ENCODE assay signal across 16 cellular contexts in genomic region chr6:7262746-7263335, GRCh38. TPM values are rescaled to one million over a fixed set of nuclear protein-coding genes. Genes with fewer than 3 reads are reported as not detected.
DNase-seq lines count a peak whose midpoint lies in the region; ATAC-seq and TF ChIP-seq lines count a peak whose summit lies in the region.
"Had no signal": no experiment of that assay in that cellular context is flagged by ENCODE, and none has a peak within 500 bp of the region (broad histone marks: within the 10 kb centered on the region; RNA-seq: fewer than 3 reads in every experiment).

No MANE protein-coding gene starts in this region.

- no peaks in the 10 kb centered on the region for H4K20me1 ChIP-seq in BLaER1 treated with 17β-estradiol and CSF1 and Interleukin-3, amounts not matched to agents 10 nM and 100 nM
- H4K20me1 ChIP-seq in osteoblast (ENCODE audit: insufficient read depth, low read length) = no peaks in the 10 kb centered on the region

- intact Hi-C loops in upper lobe of right lung (cut with DNase I) = no loop called here

- peaks cover 6% of the 10 kb centered on the region for H3K36me3 Mint-ChIP-seq in endothelial cell (ENCODE audit: low read depth, unreplicated experiment)

- peak; percentile 28 for DNase-seq in D341Med (ENCODE audit: low spot score)
- DNase-seq in endothelial cell (ENCODE audit: low spot score) = no peak
- peak; percentile 48 for DNase-seq in osteoblast (ENCODE audit: insufficient read length, low spot score, missing footprints)
- DNase-seq in DMS79 (lab: John Stamatoyannopoulos, UW) = no peak
- DNase-seq in upper lobe of right lung = no peak
- DNase-seq: activated CD4-positive, alpha-beta T cell treated with anti-CD3 and anti-CD28 coated beads, Interleukin-2, amount 50 U/mL, for 1 hour; foreskin melanocyte; kidney glomerular epithelial cell; midbrain; NCI-H1930; stimulated activated naive CD4-positive, alpha-beta T cell treated with Interleukin-2 at 50 U/mL for 16 hours had no signal

- no peak overlapping the region for H3K27ac Mint-ChIP-seq in endothelial cell (ENCODE audit: unreplicated experiment)

- no peak overlapping the region for H3K9ac ChIP-seq in BLaER1 treated with 17β-estradiol and CSF1 and Interleukin-3, amounts not matched to agents 10 nM and 100 nM

- H3K4me3 Mint-ChIP-seq in endothelial cell (ENCODE audit: unreplicated experiment) = peak overlapping the region; percentile 90

- peaks cover 8% of the 10 kb centered on the region for H3K4me1 Mint-ChIP-seq in endothelial cell (ENCODE audit: unreplicated experiment)

- TF ChIP-seq CTCF in endothelial cell (IDR thresholded peaks at IDR 0.05; ENCODE audit: unreplicated experiment) = no peak
- no peak for TF ChIP-seq CTCF in osteoblast (IDR thresholded peaks at IDR 0.05; ENCODE audit: extremely low read depth, low read depth, low read length)
- no peak for TF ChIP-seq CTCF in upper lobe of right lung (IDR thresholded peaks at IDR 0.05)

- H3K4me1 ChIP-seq in BLaER1 treated with 17β-estradiol and CSF1 and Interleukin-3, amounts not matched to agents 10 nM and 100 nM = peaks cover 54 to 98% (median 77%) of the 10 kb centered on the region in 10 experiments
- H3K4me1 ChIP-seq in osteoblast (ENCODE audit: insufficient read depth, low read length) = peaks cover 9% of the 10 kb centered on the region
- H3K4me1 ChIP-seq in upper lobe of right lung = peaks cover 7% of the 10 kb centered on the region

- H3K27ac ChIP-seq in BLaER1 treated with 17β-estradiol and CSF1 and Interleukin-3, amounts not matched to agents 10 nM and 100 nM = peak overlapping the region in 6 of 11 experiments; percentile 4 to 92 (median 72); a peak in 10 of 22 replicates
- H3K27ac ChIP-seq in osteoblast (ENCODE audit: low read depth, low read length) = no peak overlapping the region
- no peak overlapping the region for H3K27ac ChIP-seq in upper lobe of right lung

- peak overlapping the region in 6 of 11 experiments; percentile 40 to 98 (median 80); a peak in 11 of 22 replicates for H3K4me2 ChIP-seq in BLaER1 treated with 17β-estradiol and CSF1 and Interleukin-3, amounts not matched to agents 10 nM and 100 nM
- H3K4me2 ChIP-seq in osteoblast (ENCODE audit: insufficient read depth, low read length) = no peak overlapping the region

- ATAC-seq in GM21576 (IDR thresholded peaks at IDR 0.05; ENCODE audit: unreplicated experiment) (no peak), upper lobe of right lung (no peak)

- H3K4me3 ChIP-seq in BLaER1 treated with 17β-estradiol and CSF1 and Interleukin-3, amounts not matched to agents 10 nM and 100 nM = no peak overlapping the region
- H3K4me3 ChIP-seq in osteoblast (ENCODE audit: insufficient read depth, low read length) = no peak overlapping the region
- H3K4me3 ChIP-seq in upper lobe of right lung = no peak overlapping the region
- H3K4me3 ChIP-seq: breast epithelium, K562, thyroid gland had no signal

- peaks cover 18% of the 10 kb centered on the region for H3K27me3 Mint-ChIP-seq in endothelial cell (ENCODE audit: unreplicated experiment)

- peaks cover 0 to 6% (median 0%) of the 10 kb centered on the region in 11 experiments; a peak in 4 of 22 replicates for H3K9me3 ChIP-seq in BLaER1 treated with 17β-estradiol and CSF1 and Interleukin-3, amounts not matched to agents 10 nM and 100 nM (replicated peaks in 1 of 11)
- H3K9me3 ChIP-seq in osteoblast (ENCODE audit: low read depth, low read length) = peaks cover 2% of the 10 kb centered on the region
- no peaks in the 10 kb centered on the region for H3K9me3 ChIP-seq in upper lobe of right lung
- H3K9me3 ChIP-seq: breast epithelium, thyroid gland had no signal

- H3K27me3 ChIP-seq in BLaER1 treated with 17β-estradiol and CSF1 and Interleukin-3, amounts not matched to agents 10 nM and 100 nM = no peaks in the 10 kb centered on the region
- H3K27me3 ChIP-seq in osteoblast (ENCODE audit: insufficient read depth, low read length) (no peaks in the 10 kb centered on the region), upper lobe of right lung (no peaks in the 10 kb centered on the region)
- H3K27me3 ChIP-seq: breast epithelium, thyroid gland had no signal

- H3K36me3 ChIP-seq in BLaER1 treated with 17β-estradiol and CSF1 and Interleukin-3, amounts not matched to agents 10 nM and 100 nM = no peaks in the 10 kb centered on the region
- H3K36me3 ChIP-seq in osteoblast (ENCODE audit: insufficient read depth, low read length) (no peaks in the 10 kb centered on the region), upper lobe of right lung (no peaks in the 10 kb centered on the region)
- H3K36me3 ChIP-seq: breast epithelium, thyroid gland had no signal

- H3K79me2 ChIP-seq in osteoblast (ENCODE audit: insufficient read depth, low read length) = no peaks in the 10 kb centered on the region

- H3K9me3 Mint-ChIP-seq in endothelial cell (ENCODE audit: unreplicated experiment) = no peaks in the 10 kb centered on the region

- H2AFZ ChIP-seq in osteoblast (ENCODE audit: low read length) = no peak overlapping the region

RNA-seq across cellular contexts. Expression of gene SSR1, which starts 50.2 kb away (rescaled TPM):
- total RNA-seq in endothelial cell (ENCODE audit: unreplicated experiment) = 132 TPM
- total RNA-seq in osteoblast = 89.4 and 108 TPM in 2 replicates
- 128 TPM for total RNA-seq in upper lobe of right lung

Comparison
In these comparisons a context has a peak if more than half of its experiments do, and no peak if none do; other contexts are left out.
1. H3K27ac ChIP-seq: peak in BLaER1 treated with 17β-estradiol and CSF1 and Interleukin-3, amounts not matched to agents 10 nM and 100 nM (6 of 11); none in osteoblast (single experiment) and upper lobe of right lung (single experiment).
2. DNase-seq: peak in D341Med (single experiment) and osteoblast (single experiment); none in endothelial cell (single experiment), DMS79 (single experiment) and upper lobe of right lung (single experiment).